Comparison of ENCODE assay signal across 7 cellular contexts in genomic region chr2:200483729-200484198, GRCh38. TPM values are rescaled to one million over a fixed set of nuclear protein-coding genes. Genes with fewer than 3 reads are reported as not detected.
DNase-seq lines count a peak whose midpoint lies in the region; ATAC-seq and TF ChIP-seq lines count a peak whose summit lies in the region.

No MANE protein-coding gene starts in this region.

- H3K9me2 ChIP-seq in OCI-LY7 (ENCODE audit: insufficient read depth, low read length): no peaks in the 10 kb centered on the region

- H3K4me2 ChIP-seq in OCI-LY7 (ENCODE audit: low read length): no peak overlapping the region

- H3K4me3 ChIP-seq in OCI-LY7 (ENCODE audit: low read depth, low read length, poor library complexity, severe bottlenecking) (no peak overlapping the region), esophagus squamous epithelium (no peak overlapping the region), testis (no peak overlapping the region)

- H3K27me3 ChIP-seq in esophagus squamous epithelium (no peaks in the 10 kb centered on the region), testis (no peaks in the 10 kb centered on the region)

- TF ChIP-seq CTCF in OCI-LY7 (conservative IDR thresholded peaks at IDR 0.05; ENCODE audit: low read length) (peak; percentile 80), esophagus squamous epithelium (IDR thresholded peaks at IDR 0.05) (peak in 5 of 6 experiments; percentile 37 to 77 (median 65)), testis (IDR thresholded peaks at IDR 0.05) (no peak)

- H4K20me1 ChIP-seq in OCI-LY7 (ENCODE audit: insufficient read depth, low read length): no peaks in the 10 kb centered on the region

- no peak overlapping the region for H3K27ac ChIP-seq in OCI-LY7 (ENCODE audit: low read depth, low read length, poor library complexity, severe bottlenecking)
- H3K27ac ChIP-seq in esophagus squamous epithelium: peak overlapping the region in 2 of 4 donors; percentile 19 to 56
- H3K27ac ChIP-seq in testis: no peak overlapping the region
- no peak overlapping the region for H3K27ac ChIP-seq in substantia nigra (ENCODE audit: low read depth, low read length, poor library complexity, severe bottlenecking)

- no peak overlapping the region for H2AFZ ChIP-seq in OCI-LY7 (ENCODE audit: low read length)

- BruUV-seq in OCI-LY7 (replicated peaks; lab: Mats Ljungman, UMichigan): no TSS peak

- CTCF ChIA-PET in OCI-LY7 (lab: Charles Lee; ENCODE audit: unreplicated experiment): interaction anchor here (0.6 to 2.3 kb wide), 11 partner anchors 10 to 307 kb away, joined by 3 to 6 read pairs (median 4); partner anchors contain the start of gene KCTD18

- H3K4me1 ChIP-seq in OCI-LY7 (ENCODE audit: insufficient read depth, low read length, poor library complexity, severe bottlenecking) (no peaks in the 10 kb centered on the region), esophagus squamous epithelium (peaks cover 0 to 38% (median 0%) of the 10 kb centered on the region in 3 donors), testis (peaks cover 7% of the 10 kb centered on the region)

- H3K9me3 ChIP-seq in OCI-LY7 (ENCODE audit: low read length) (no peaks in the 10 kb centered on the region), esophagus squamous epithelium (no peaks in the 10 kb centered on the region), testis (no peaks in the 10 kb centered on the region)

- POLR2A ChIA-PET in OCI-LY7 (lab: Charles Lee): interaction anchor here (0.6 to 2.3 kb wide), 9 partner anchors 10 to 308 kb away, joined by 3 to 8 read pairs (median 4); no protein-coding TSS in a partner anchor

- TF ChIP-seq POLR2A in esophagus squamous epithelium (IDR thresholded peaks at IDR 0.05) (no peak), testis (IDR thresholded peaks at IDR 0.05) (no peak)

- H3K36me3 ChIP-seq in OCI-LY7 (ENCODE audit: insufficient read depth, low read length) (no peaks in the 10 kb centered on the region), esophagus squamous epithelium (peaks cover 0 to 10% (median 0%) of the 10 kb centered on the region in 3 donors), testis (ENCODE audit: low read depth, missing control alignments) (no peaks in the 10 kb centered on the region)

- intact Hi-C loops in OCI-LY7 (cut with micrococcal nuclease; ENCODE audit: unreplicated experiment): loop anchor here (1.0 kb wide), 1 partner anchor 220 kb away; no protein-coding TSS in a partner anchor
- intact Hi-C loops in esophagus squamous epithelium (cut with DNase I): loop anchor here (5.0 kb wide), 1 partner anchor 501 kb away; no protein-coding TSS in a partner anchor
- intact Hi-C loops in testis (cut with DNase I; ENCODE audit: low total_unique reads): loop anchor here (5.0 kb wide), 1 partner anchor 501 kb away; no protein-coding TSS in a partner anchor

- no peaks in the 10 kb centered on the region for H3K79me2 ChIP-seq in OCI-LY7 (ENCODE audit: insufficient read depth, low read depth, low read length)

- peak; percentile 20 for DNase-seq in GM03348 (ENCODE audit: low spot score)
- peak; percentile 57 for DNase-seq in OCI-LY7 (ENCODE audit: low spot score)
- no peak for DNase-seq in esophagus squamous epithelium (lab: John Stamatoyannopoulos, UW)
- peak; percentile 50 for DNase-seq in testis
- no peak for DNase-seq in substantia nigra (lab: John Stamatoyannopoulos, UW)

- ATAC-seq in GM19452 (IDR thresholded peaks at IDR 0.05; ENCODE audit: unreplicated experiment) (peak; percentile 58), HG03565 (IDR thresholded peaks at IDR 0.05; ENCODE audit: unreplicated experiment) (peak; percentile 45)

- WGBS in esophagus squamous epithelium, 2 donors: 20 to 47% methylated on average over 4 of the region's 4 CpGs
- 66 to 73% methylated on average over 4 of the region's 4 CpGs for WGBS in testis, 2 donors

RNA-seq across cellular contexts. Expression of gene KCTD18, which starts 26.1 kb away (rescaled TPM):
- 10.9 and 12.7 TPM in 2 replicates for total RNA-seq in OCI-LY7 (2014; rRNA removed; shearing (Covaris generic))
- 16.2 and 20.0 TPM in 2 replicates for total RNA-seq in OCI-LY7 (2022)
- 10 to 100 TPM in 2 of 4 donors, 1 to 10 TPM in 2; 6.9 to 19.5 (median 13.9) TPM for total RNA-seq in esophagus squamous epithelium
- 10 to 100 TPM; 21.4 to 27.1 TPM for total RNA-seq in testis
- polyA plus RNA-seq in testis (ENCODE audit: insufficient read depth, low read depth, low replicate concordance): 16.9 TPM

RNA-seq across cellular contexts. Expression of gene SGO2, which starts 42.2 kb away (rescaled TPM):
- total RNA-seq in OCI-LY7 (2014; rRNA removed; shearing (Covaris generic)): 24.6 and 29.3 TPM in 2 replicates
- total RNA-seq in OCI-LY7 (2022): 55.3 and 62.5 TPM in 2 replicates
- 10 to 100 TPM in 1 of 4 donors, 1 to 10 TPM in 3; 2.2 to 10.7 (median 5.6) TPM for total RNA-seq in esophagus squamous epithelium
- total RNA-seq in testis: 10 to 100 TPM; 25.1 to 46.0 TPM
- 11.9 TPM for polyA plus RNA-seq in testis (ENCODE audit: insufficient read depth, low read depth, low replicate concordance)

Comparison
In these comparisons a context has a peak if more than half of its experiments do, and no peak if none do; other contexts are left out.
1. DNase-seq: peak in GM03348 (single experiment), OCI-LY7 (single experiment) and testis (single experiment); none in esophagus squamous epithelium (single experiment) and substantia nigra (0 of 49).
2. CTCF ChIP-seq: peak in OCI-LY7 (single experiment) and esophagus squamous epithelium (5 of 6); none in testis (0 of 3).